In the genomic region with DNA sequence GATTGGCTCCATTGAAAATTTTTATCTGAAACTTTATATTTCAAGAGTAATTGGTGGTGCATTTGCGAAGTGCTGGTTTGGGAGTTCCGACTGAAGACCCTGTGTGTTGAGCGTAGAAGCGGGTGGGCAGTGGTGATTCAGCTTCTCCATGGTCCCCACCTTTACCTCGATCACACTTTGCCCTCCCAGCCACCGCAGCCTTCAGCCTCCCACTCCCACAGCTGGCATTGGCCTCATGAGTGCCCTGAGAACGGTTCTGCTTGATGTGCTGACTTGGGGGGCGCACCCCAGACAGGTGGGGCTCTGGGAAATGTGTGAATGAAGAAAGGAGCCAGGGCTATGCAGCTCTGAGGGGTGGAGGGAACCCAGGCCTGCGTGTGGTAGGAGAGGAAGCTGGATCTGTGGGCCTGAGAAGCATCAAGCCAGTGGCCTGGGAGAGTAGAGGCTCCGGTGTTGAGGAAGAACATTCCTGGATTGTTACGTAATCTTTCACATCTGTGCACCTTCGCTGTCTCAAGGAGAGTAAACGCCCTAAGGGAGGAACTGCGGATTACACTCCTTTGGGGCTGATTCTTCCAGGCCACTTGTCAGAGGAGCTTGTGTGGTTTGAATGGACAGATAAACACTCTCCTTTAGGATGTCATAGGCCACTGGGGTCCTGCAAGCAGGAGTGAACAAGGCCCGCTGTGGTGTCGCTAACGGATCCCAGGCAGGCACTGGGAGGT, we compare ENCODE assay signal across 13 cellular contexts.
DNase-seq lines count a peak whose midpoint lies in the region; ATAC-seq and TF ChIP-seq lines count a peak whose summit lies in the region.
"Had no signal": no experiment of that assay in that cellular context is flagged by ENCODE, and none has a peak within 500 bp of the region (broad histone marks: within the 10 kb centered on the region; RNA-seq: fewer than 3 reads in every experiment).

No MANE protein-coding gene starts in this region.

- no peaks in the 10 kb centered on the region for H3K79me2 ChIP-seq in fibroblast of lung (ENCODE audit: control insufficient read depth, insufficient read depth, low read length)

- H3K27me3 ChIP-seq in fibroblast of lung (ENCODE audit: control insufficient read depth, insufficient read depth, low read length) (no peaks in the 10 kb centered on the region), tibial artery (no peaks in the 10 kb centered on the region)

- POLR2A ChIA-PET in RWPE1 (lab: Yijun Ruan, JAX; ENCODE audit: low non-redundant PET): no interaction called here

- H3K4me3 ChIP-seq in fibroblast of lung (replicated peaks in 1 of 4; ENCODE audit: control extremely low read depth in 1 of 4, insufficient read depth in 1 of 4, low read depth in 3 of 4, low read length in 4 of 4) (no peak overlapping the region), tibial artery (no peak overlapping the region)
- H3K4me3 ChIP-seq: lung had no signal

- H3K9ac ChIP-seq in fibroblast of lung (ENCODE audit: insufficient read depth, low read length): no peak overlapping the region

- DNase-seq in SIG-M5 treated with dmso at 0.1 percent for 504 hours (lab: John Stamatoyannopoulos, UW; ENCODE audit: unreplicated experiment) (peak; percentile 10), SIG-M5 (lab: John Stamatoyannopoulos, UW) (no peak), RWPE1 (ENCODE audit: low spot score) (peak; percentile 84), fibroblast of lung (ENCODE audit: low read depth in 2 of 2) (peak in 1 of 2 donors; percentile 61), cerebellum (ENCODE audit: low spot score) (no peak), tibial artery (no peak)
- DNase-seq: activated CD4-positive, alpha-beta T cell treated with anti-CD3 and anti-CD28 coated beads, Interleukin-2, amount 50 U/mL, for 4 hours; NCI-H1105; NCI-H748 treated with DMSO at 0.1 percent for 48 hours; stimulated activated CD4-positive, alpha-beta T cell treated with anti-CD3 and anti-CD28 coated beads, Interleukin-4, amount 100 ng/mL, for 4 hours had no signal

- peaks cover 54% of the 10 kb centered on the region for H3K27me3 Mint-ChIP-seq in stimulated activated memory B cell treated with anti-CD40 and anti-IgM and Interleukin-4, amounts not matched to agents 10 μg/mL and 1 μg/mL and 100 μg/mL, for 72 hours

- no peak overlapping the region for H3K4me3 Mint-ChIP-seq in stimulated activated memory B cell treated with anti-CD40 and anti-IgM and Interleukin-4, amounts not matched to agents 10 μg/mL and 1 μg/mL and 100 μg/mL, for 72 hours

- H3K9me3 ChIP-seq in fibroblast of lung (ENCODE audit: control insufficient read depth, insufficient read depth, low read depth, low read length) (no peaks in the 10 kb centered on the region), tibial artery (peaks cover 0 to 5% (median 0%) of the 10 kb centered on the region in 3 donors)

- no peaks in the 10 kb centered on the region for H4K20me1 ChIP-seq in fibroblast of lung (ENCODE audit: control insufficient read depth, extremely low read depth, insufficient read depth, low read length)

- intact Hi-C loops in tibial artery (cut with DNase I; ENCODE audit: low total_unique reads): no loop called here

- peak; percentile 5 for ATAC-seq in stimulated activated memory B cell treated with anti-CD40 and anti-IgM and Interleukin-4, amounts not matched to agents 10 μg/mL and 1 μg/mL and 100 μg/mL, for 72 hours
- no peak for ATAC-seq in HG02852 (IDR thresholded peaks at IDR 0.05; ENCODE audit: unreplicated experiment)

- no peak overlapping the region for H2AFZ ChIP-seq in fibroblast of lung (ENCODE audit: low read length)

- TF ChIP-seq CTCF in RWPE1 (conservative IDR thresholded peaks at IDR 0.05; ENCODE audit: low read depth): no peak
- TF ChIP-seq CTCF in fibroblast of lung (conservative IDR thresholded peaks at IDR 0.05 in 1 of 2, IDR thresholded peaks at IDR 0.05 in 1 of 2; ENCODE audit: low read depth in 1 of 2, low read length in 2 of 2): no peak
- no peak for TF ChIP-seq CTCF in tibial artery (IDR thresholded peaks at IDR 0.05)

- H3K4me1 ChIP-seq in fibroblast of lung (ENCODE audit: control insufficient read depth, extremely low read depth, insufficient read depth, low read length) (peaks cover 19% of the 10 kb centered on the region), tibial artery (peaks cover 0 to 13% (median 0%) of the 10 kb centered on the region in 4 donors)

- H3K27ac Mint-ChIP-seq in stimulated activated memory B cell treated with anti-CD40 and anti-IgM and Interleukin-4, amounts not matched to agents 10 μg/mL and 1 μg/mL and 100 μg/mL, for 72 hours: no peak overlapping the region

- CTCF ChIA-PET in RWPE1 (lab: Yijun Ruan, JAX): interaction anchor here (0.7 kb wide), 1 partner anchor 294 kb away, joined by 3 read pairs; no protein-coding TSS in a partner anchor

- no peaks in the 10 kb centered on the region for H3K36me3 Mint-ChIP-seq in stimulated activated memory B cell treated with anti-CD40 and anti-IgM and Interleukin-4, amounts not matched to agents 10 μg/mL and 1 μg/mL and 100 μg/mL, for 72 hours

- no peaks in the 10 kb centered on the region for H3K4me1 Mint-ChIP-seq in stimulated activated memory B cell treated with anti-CD40 and anti-IgM and Interleukin-4, amounts not matched to agents 10 μg/mL and 1 μg/mL and 100 μg/mL, for 72 hours

- H3K4me2 ChIP-seq in fibroblast of lung (ENCODE audit: extremely low read depth, insufficient read depth, low read length): peak overlapping the region; percentile 32

- H3K9me3 Mint-ChIP-seq in stimulated activated memory B cell treated with anti-CD40 and anti-IgM and Interleukin-4, amounts not matched to agents 10 μg/mL and 1 μg/mL and 100 μg/mL, for 72 hours: peaks cover 3% of the 10 kb centered on the region

- H3K27ac ChIP-seq in RWPE1: peak overlapping the region; percentile 88
- H3K27ac ChIP-seq in fibroblast of lung (ENCODE audit: insufficient read depth, low read length): peak overlapping the region; percentile 76
- H3K27ac ChIP-seq in tibial artery: no peak overlapping the region

- H3K36me3 ChIP-seq in fibroblast of lung (ENCODE audit: control insufficient read depth, insufficient read depth, low read length) (no peaks in the 10 kb centered on the region), tibial artery (peaks cover 0 to 14% (median 0%) of the 10 kb centered on the region in 3 donors)

Comparison
In these comparisons a context has a peak if more than half of its experiments do, and no peak if none do; other contexts are left out.
1. DNase-seq: peak in SIG-M5 treated with dmso at 0.1 percent for 504 hours (single experiment) and RWPE1 (single experiment); none in SIG-M5 (single experiment), cerebellum (single experiment) and tibial artery (0 of 2).
2. H3K27ac ChIP-seq: peak in RWPE1 (single experiment) and fibroblast of lung (single experiment); none in tibial artery (0 of 2).